Comparison of ENCODE assay signal across 8 cellular contexts in the genomic region with DNA sequence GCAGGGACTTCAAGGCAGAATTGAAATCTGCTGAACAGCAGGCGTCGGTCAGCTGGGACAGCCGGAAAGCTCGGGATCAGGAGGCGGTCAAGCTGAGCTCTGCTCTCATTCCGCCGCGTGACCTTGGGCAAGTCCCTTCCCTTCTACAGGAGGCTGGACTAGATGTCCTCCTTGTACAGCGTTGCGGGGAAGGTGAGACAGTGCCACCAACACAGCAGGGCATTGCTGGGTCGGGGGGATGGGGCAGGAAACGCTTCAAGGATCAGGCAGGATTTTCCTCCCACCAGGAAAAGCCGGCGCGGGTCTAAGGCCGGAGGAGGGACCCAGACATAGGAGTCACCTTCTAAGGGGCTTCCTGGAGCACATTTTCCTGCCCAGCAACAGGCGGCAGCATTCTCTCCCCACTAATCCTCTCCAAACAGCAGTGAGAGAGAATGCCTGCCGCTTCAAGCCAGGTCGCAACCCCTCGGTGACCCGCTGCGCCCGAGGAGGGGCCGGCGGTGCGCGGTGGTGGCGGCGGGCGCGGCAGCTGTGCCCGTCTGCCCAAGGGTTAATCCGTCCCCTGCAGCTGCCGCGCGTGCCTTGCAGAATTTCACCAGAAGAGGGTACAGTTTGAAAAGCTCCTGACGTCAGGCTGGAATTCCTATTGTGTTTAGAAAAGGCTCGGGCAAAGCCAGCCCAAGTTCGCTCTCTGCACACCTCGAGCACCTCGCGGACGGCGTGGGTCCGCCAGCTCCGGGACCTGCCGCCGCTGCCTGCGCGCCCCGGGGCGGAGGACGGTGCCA. TPM values are rescaled to one million over a fixed set of nuclear protein-coding genes. Genes with fewer than 3 reads are reported as not detected.
DNase-seq lines count a peak whose midpoint lies in the region; ATAC-seq and TF ChIP-seq lines count a peak whose summit lies in the region.

A gene with protein sequence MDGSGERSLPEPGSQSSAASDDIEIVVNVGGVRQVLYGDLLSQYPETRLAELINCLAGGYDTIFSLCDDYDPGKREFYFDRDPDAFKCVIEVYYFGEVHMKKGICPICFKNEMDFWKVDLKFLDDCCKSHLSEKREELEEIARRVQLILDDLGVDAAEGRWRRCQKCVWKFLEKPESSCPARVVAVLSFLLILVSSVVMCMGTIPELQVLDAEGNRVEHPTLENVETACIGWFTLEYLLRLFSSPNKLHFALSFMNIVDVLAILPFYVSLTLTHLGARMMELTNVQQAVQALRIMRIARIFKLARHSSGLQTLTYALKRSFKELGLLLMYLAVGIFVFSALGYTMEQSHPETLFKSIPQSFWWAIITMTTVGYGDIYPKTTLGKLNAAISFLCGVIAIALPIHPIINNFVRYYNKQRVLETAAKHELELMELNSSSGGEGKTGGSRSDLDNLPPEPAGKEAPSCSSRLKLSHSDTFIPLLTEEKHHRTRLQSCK (plus strand): TSS at position 644 of the 785 bp plus-strand sequence. CDS start 493 bp downstream, outside the sequence.

- H3K4me3 ChIP-seq in coronary artery (peak within 1 kb of the TSS; percentile 25), right lobe of liver (no peak within 1 kb of the TSS)

- H3K36me3 Mint-ChIP-seq in activated CD8-positive, alpha-beta T cell treated with anti-CD3 and anti-CD28 coated beads, Interleukin-2, amount 10 ng/mL, durations not matched to agents 7 days and 5 days (ENCODE audit: low read depth): no peaks in the 10 kb centered on the region

- DNase-seq in NCI-H2196 (lab: John Stamatoyannopoulos, UW; ENCODE audit: unreplicated experiment) (peak; percentile 30), NCI-H2196 treated with DMSO at 0.1 percent for 48 hours (lab: John Stamatoyannopoulos, UW; ENCODE audit: unreplicated experiment) (no peak), NCI-H524 treated with DMSO at 0.1 percent for 48 hours (lab: John Stamatoyannopoulos, UW) (peak; percentile 78), coronary artery (ENCODE audit: low spot score) (no peak), right lobe of liver (no peak)
- DNase-seq in activated CD8-positive, alpha-beta T cell treated with anti-CD3 and anti-CD28 coated beads, Interleukin-2, amount 10 ng/mL, durations not matched to agents 7 days and 5 days: no peak
- no peak for DNase-seq in activated naive CD4-positive, alpha-beta T cell treated with anti-CD3 and anti-CD28 coated beads, Interleukin-2, amount 50 U/mL, for 16 hours
- DNase-seq in activated T-cell treated with anti-CD3 and anti-CD28 coated beads, Interleukin-2, amount 50 U/mL, for 1 hour: no peak

- no peak within 1 kb of the TSS for H3K27ac ChIP-seq in coronary artery
- H3K27ac ChIP-seq in right lobe of liver: no peak within 1 kb of the TSS

- WGBS in right lobe of liver (ENCODE audit: insufficient coverage, low coverage, low lambda C conversion rate, missing lambda C conversion rate): 0% methylated on average over 1 of the region's 53 CpGs

- CTCF ChIA-PET in activated CD8-positive, alpha-beta T cell treated with anti-CD3 and anti-CD28 coated beads, Interleukin-2, amount 10 ng/mL, durations not matched to agents 7 days and 5 days (lab: Charles Lee): no interaction called here

- H3K36me3 ChIP-seq in right lobe of liver: no peaks in the 10 kb centered on the region

- no peaks in the 10 kb centered on the region for H3K4me1 Mint-ChIP-seq in activated CD8-positive, alpha-beta T cell treated with anti-CD3 and anti-CD28 coated beads, Interleukin-2, amount 10 ng/mL, durations not matched to agents 7 days and 5 days (ENCODE audit: low read depth)

- no peak for TF ChIP-seq POLR2A in right lobe of liver (IDR thresholded peaks at IDR 0.05)

- no peak within 1 kb of the TSS for H3K27ac Mint-ChIP-seq in activated CD8-positive, alpha-beta T cell treated with anti-CD3 and anti-CD28 coated beads, Interleukin-2, amount 10 ng/mL, durations not matched to agents 7 days and 5 days

- H3K27me3 ChIP-seq in right lobe of liver: peaks cover 0 to 10% of the 10 kb centered on the region in 2 donors

- H3K4me1 ChIP-seq in right lobe of liver: peaks cover 0 to 4% (median 0%) of the 10 kb centered on the region in 4 donors

- H3K4me3 Mint-ChIP-seq in activated CD8-positive, alpha-beta T cell treated with anti-CD3 and anti-CD28 coated beads, Interleukin-2, amount 10 ng/mL, durations not matched to agents 7 days and 5 days: no peak within 1 kb of the TSS

- no peak for TF ChIP-seq CTCF in coronary artery (IDR thresholded peaks at IDR 0.05)
- TF ChIP-seq CTCF in right lobe of liver (IDR thresholded peaks at IDR 0.05): peak in 2 of 4 donors; percentile 4 to 26

- peak; percentile 7 to 79 (median 44) for ATAC-seq in right lobe of liver
- ATAC-seq in activated CD8-positive, alpha-beta T cell treated with anti-CD3 and anti-CD28 coated beads, Interleukin-2, amount 10 ng/mL, durations not matched to agents 7 days and 5 days: no peak

- H3K9me3 Mint-ChIP-seq in activated CD8-positive, alpha-beta T cell treated with anti-CD3 and anti-CD28 coated beads, Interleukin-2, amount 10 ng/mL, durations not matched to agents 7 days and 5 days (ENCODE audit: insufficient read depth): no peaks in the 10 kb centered on the region

- H3K27me3 Mint-ChIP-seq in activated CD8-positive, alpha-beta T cell treated with anti-CD3 and anti-CD28 coated beads, Interleukin-2, amount 10 ng/mL, durations not matched to agents 7 days and 5 days (ENCODE audit: low read depth): peaks cover 27% of the 10 kb centered on the region

- intact Hi-C loops in right lobe of liver (cut with DNase I): no loop called here

- no peaks in the 10 kb centered on the region for H3K9me3 ChIP-seq in right lobe of liver

- POLR2A ChIA-PET in activated CD8-positive, alpha-beta T cell treated with anti-CD3 and anti-CD28 coated beads, Interleukin-2, amount 10 ng/mL, durations not matched to agents 7 days and 5 days (lab: Charles Lee): no interaction called here

RNA-seq across cellular contexts. Expression of the gene that starts here (rescaled TPM):
- not detected for total RNA-seq in right lobe of liver
- not detected for total RNA-seq in activated CD8-positive, alpha-beta T cell treated with anti-CD3 and anti-CD28 coated beads, Interleukin-2, amount 10 ng/mL, durations not matched to agents 7 days and 5 days

Comparison
In these comparisons a context has a peak if more than half of its experiments do, and no peak if none do; other contexts are left out.
1. DNase-seq: peak in NCI-H2196 (single experiment) and NCI-H524 treated with DMSO at 0.1 percent for 48 hours (single experiment); none in NCI-H2196 treated with DMSO at 0.1 percent for 48 hours (single experiment), coronary artery (single experiment), right lobe of liver (0 of 3), activated CD8-positive, alpha-beta T cell treated with anti-CD3 and anti-CD28 coated beads, Interleukin-2, amount 10 ng/mL, durations not matched to agents 7 days and 5 days (single experiment), activated naive CD4-positive, alpha-beta T cell treated with anti-CD3 and anti-CD28 coated beads, Interleukin-2, amount 50 U/mL, for 16 hours (single experiment) and activated T-cell treated with anti-CD3 and anti-CD28 coated beads, Interleukin-2, amount 50 U/mL, for 1 hour (single experiment).
2. Peak in ATAC-seq in right lobe of liver; RNA of the gene not detected or under 1 TPM.